ENCODE assay signal across 16 cellular contexts in the genomic region with DNA sequence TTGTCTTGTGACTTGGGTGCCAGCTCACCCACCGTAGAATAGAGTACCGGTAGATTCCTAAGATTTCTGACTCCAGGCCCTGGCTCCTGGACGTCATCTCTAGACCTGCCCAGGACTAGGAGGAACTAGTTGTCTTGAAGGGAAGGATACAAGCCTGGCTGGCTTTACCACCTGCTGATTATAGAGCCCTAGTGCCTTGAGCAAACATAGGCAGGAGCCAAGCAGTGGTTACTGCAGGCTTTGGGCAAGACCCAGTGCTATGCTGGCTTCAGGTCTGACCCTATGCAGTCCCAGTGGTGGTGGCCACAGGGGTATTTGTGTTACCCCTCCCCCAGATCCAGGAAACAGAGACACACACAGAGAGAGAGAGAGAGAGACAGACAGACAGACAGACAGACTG.
DNase-seq lines count a peak whose midpoint lies in the region; ATAC-seq and TF ChIP-seq lines count a peak whose summit lies in the region.
"Had no signal": no experiment of that assay in that cellular context is flagged by ENCODE, and none has a peak within 500 bp of the region (broad histone marks: within the 10 kb centered on the region; RNA-seq: fewer than 3 reads in every experiment).

No MANE protein-coding gene starts in this region.

- H3K27me3 Mint-ChIP-seq in WTC11 (ENCODE audit: low read depth), result peaks cover 20% of the 10 kb centered on the region
- peaks cover 0 to 21% of the 10 kb centered on the region in 2 donors for H3K27me3 Mint-ChIP-seq in effector memory CD8-positive, alpha-beta T cell
- H3K27me3 Mint-ChIP-seq: activated B cell treated with CpG ODN at 0.5 μM for 24 hours, type B pancreatic cell had no signal

- TF ChIP-seq POLR2A in sigmoid colon (IDR thresholded peaks at IDR 0.05), result no peak

- DNase-seq in ELF-1 (ENCODE audit: low read depth, low spot score) (peak; percentile 48), WTC11 (ENCODE audit: low spot score) (peak; percentile 15), left colon (peak in 1 of 2 donors; percentile 31), sigmoid colon (no peak), SHP77 treated with DMSO at 0.1 percent for 48 hours (lab: John Stamatoyannopoulos, UW) (no peak), foreskin fibroblast (no peak)
- DNase-seq in effector memory CD8-positive, alpha-beta T cell, result no peak
- DNase-seq: activated B cell treated with CpG ODN at 0.5 μM for 24 hours; activated CD4-positive, alpha-beta T cell treated with anti-CD3 and anti-CD28 coated beads, Interleukin-2, amount 50 U/mL, for 48 hours; left ventricle myocardium superior; NCI-H2171 treated with DMSO at 0.1 percent for 48 hours; nucleus accumbens; spleen; stimulated activated CD4-positive, alpha-beta T cell treated with anti-CD3 and anti-CD28 coated beads, Interleukin-4, amount 100 ng/mL, for 24 hours had no signal

- H3K36me3 ChIP-seq in sigmoid colon, result no peaks in the 10 kb centered on the region
- H3K36me3 ChIP-seq: spleen had no signal

- 24 to 76% methylated on average over 3 of the region's 3 CpGs for WGBS in sigmoid colon, 2 donors

- intact Hi-C loops in left colon (cut with DNase I, micrococcal nuclease) (no loop called here), sigmoid colon (cut with DNase I) (no loop called here)

- no peaks in the 10 kb centered on the region for H3K27me3 ChIP-seq in sigmoid colon
- H3K27me3 ChIP-seq: spleen had no signal

- TF ChIP-seq CTCF in WTC11 (IDR thresholded peaks at IDR 0.05) (no peak), sigmoid colon (IDR thresholded peaks at IDR 0.05) (no peak), foreskin fibroblast (IDR thresholded peaks at IDR 0.05; ENCODE audit: low read depth, low read length) (no peak)

- H3K9me3 Mint-ChIP-seq in WTC11, result no peaks in the 10 kb centered on the region
- no peaks in the 10 kb centered on the region for H3K9me3 Mint-ChIP-seq in effector memory CD8-positive, alpha-beta T cell
- H3K9me3 Mint-ChIP-seq: activated B cell treated with CpG ODN at 0.5 μM for 24 hours had no signal

- CTCF ChIA-PET in WTC11 (lab: Charles Lee), result no interaction called here

- ATAC-seq in WTC11 (peak; percentile 47; the same call in 1 of the 2 replicates), left colon (peak; percentile 99)
- ATAC-seq in effector memory CD8-positive, alpha-beta T cell (replicated peaks), result no peak
- ATAC-seq: K562, left ventricle myocardium superior had no signal

- H3K4me3 ChIP-seq in sigmoid colon (no peak overlapping the region), foreskin fibroblast (ENCODE audit: low read depth in 1 of 2, low read length in 2 of 2) (no peak overlapping the region)
- H3K4me3 ChIP-seq: K562, spleen had no signal

- no peaks in the 10 kb centered on the region for H3K4me1 Mint-ChIP-seq in WTC11
- H3K4me1 Mint-ChIP-seq in effector memory CD8-positive, alpha-beta T cell (ENCODE audit: low read depth in 2 of 2), result no peaks in the 10 kb centered on the region
- H3K4me1 Mint-ChIP-seq: activated B cell treated with CpG ODN at 0.5 μM for 24 hours had no signal

- peak overlapping the region in 3 of 4 donors; percentile 20 to 34 (median 26) for H3K27ac ChIP-seq in sigmoid colon
- H3K27ac ChIP-seq: spleen had no signal

- POLR2A ChIA-PET in WTC11 (lab: Charles Lee), result no interaction called here

- H3K36me3 Mint-ChIP-seq in WTC11, result no peaks in the 10 kb centered on the region
- H3K36me3 Mint-ChIP-seq in effector memory CD8-positive, alpha-beta T cell (ENCODE audit: insufficient read depth), result no peaks in the 10 kb centered on the region
- H3K36me3 Mint-ChIP-seq: type B pancreatic cell had no signal

- H3K4me1 ChIP-seq in sigmoid colon, result peaks cover 0 to 24% (median 13%) of the 10 kb centered on the region in 4 donors
- H3K4me1 ChIP-seq: spleen had no signal

- no peak overlapping the region for H3K4me3 Mint-ChIP-seq in WTC11
- H3K4me3 Mint-ChIP-seq in effector memory CD8-positive, alpha-beta T cell, result no peak overlapping the region
- H3K4me3 Mint-ChIP-seq: activated B cell treated with CpG ODN at 0.5 μM for 24 hours, type B pancreatic cell had no signal

- TF ChIP-seq EP300 in sigmoid colon (IDR thresholded peaks at IDR 0.05), result no peak

- no peaks in the 10 kb centered on the region for H3K9me3 ChIP-seq in sigmoid colon
- H3K9me3 ChIP-seq: spleen had no signal

- H3K27ac Mint-ChIP-seq in WTC11, result no peak overlapping the region
- no peak overlapping the region for H3K27ac Mint-ChIP-seq in effector memory CD8-positive, alpha-beta T cell
- H3K27ac Mint-ChIP-seq: activated B cell treated with CpG ODN at 0.5 μM for 24 hours, type B pancreatic cell had no signal

TF ChIP-seq in WTC11, 78 proteins besides CTCF, POLR2A, EP300 and RAD21:
- TF ChIP-seq HMGA2 (CRISPR knock-in tag; IDR thresholded peaks at IDR 0.05), result no peak
- TF ChIP-seq TP53 (CRISPR knock-in tag; IDR thresholded peaks at IDR 0.05), result no peak
- no peak for TF ChIP-seq ZNF263 (CRISPR knock-in tag; IDR thresholded peaks at IDR 0.05; ENCODE audit: low read depth)
- no peak for TF ChIP-seq FOXK1 (CRISPR knock-in tag; IDR thresholded peaks at IDR 0.05)
- TF ChIP-seq ZNF219 (CRISPR knock-in tag; IDR thresholded peaks at IDR 0.05; ENCODE audit: borderline replicate concordance), result no peak
- TF ChIP-seq GTF2I (CRISPR knock-in tag; conservative IDR thresholded peaks at IDR 0.05), result no peak
- TF ChIP-seq CBFB (CRISPR knock-in tag; IDR thresholded peaks at IDR 0.05; ENCODE audit: low read depth), result no peak
- no peak for TF ChIP-seq IRF2 (CRISPR knock-in tag; IDR thresholded peaks at IDR 0.05; ENCODE audit: borderline replicate concordance, low read depth)
TF ChIP-seq in WTC11: peak in this region for 0.

Comparison
In these comparisons a context has a peak if more than half of its experiments do, and no peak if none do; other contexts are left out.
1. DNase-seq: peak in ELF-1 (single experiment) and WTC11 (single experiment); none in sigmoid colon (single experiment), effector memory CD8-positive, alpha-beta T cell (0 of 3), SHP77 treated with DMSO at 0.1 percent for 48 hours (single experiment) and foreskin fibroblast (0 of 2).